ENCODE assay signal across 11 cellular contexts in the genomic region with DNA sequence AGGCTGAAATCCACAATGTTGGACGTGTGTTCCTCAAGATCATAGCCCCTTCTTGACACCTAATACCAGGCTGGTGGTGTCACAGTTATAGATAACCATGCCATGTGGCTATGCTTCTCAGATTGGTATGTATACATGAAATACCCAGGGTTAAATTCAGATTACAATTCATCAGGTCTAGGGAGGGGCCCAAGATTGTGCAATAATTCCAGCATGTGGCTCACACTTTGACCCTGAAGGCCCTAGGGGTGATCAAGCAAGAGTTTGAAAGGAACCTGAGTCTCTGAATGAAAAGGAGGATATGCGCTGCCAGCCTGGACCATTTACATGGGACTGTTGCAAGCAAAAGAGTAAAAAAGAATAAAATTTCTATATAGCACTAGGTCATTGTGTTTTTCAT. TPM values are rescaled to one million over a fixed set of nuclear protein-coding genes. Genes with fewer than 3 reads are reported as not detected.
"Had no signal": no experiment of that assay in that cellular context is flagged by ENCODE, and none has a peak within 500 bp of the region (broad histone marks: within the 10 kb centered on the region; RNA-seq: fewer than 3 reads in every experiment).

No MANE protein-coding gene starts in this region.

- H3K4me1 ChIP-seq: HAP-1 had no signal

- H3K4me2 ChIP-seq: KMS-11 had no signal

- DNase-seq: GM23248, GOT3, H7, HFFc6, KBM-7 had no signal

- H3K9me3 ChIP-seq: HAP-1 had no signal

- H3K4me3 ChIP-seq: GM23248, HAP-1 had no signal

- H3K36me3 ChIP-seq: HAP-1 had no signal

- H2AFZ ChIP-seq: GM23248 had no signal

- H3K9ac ChIP-seq: GM23248, KMS-11 had no signal

- H3K27ac ChIP-seq: GM23248, HL-60, KMS-11 had no signal

- ATAC-seq: HCT116 had no signal

RNA-seq across cellular contexts. Expression of a gene that starts 7.4 kb away (rescaled TPM):
- total RNA-seq: GM23248, H7, HFFc6 had no signal
- polyA plus RNA-seq: GM23248 had no signal

RNA-seq across cellular contexts. Expression of a gene that starts 21.2 kb away (rescaled TPM):
- total RNA-seq: GM23248, H4, H7, HFFc6, HT1080 had no signal
- polyA plus RNA-seq: GM23248 had no signal

RNA-seq across cellular contexts. Expression of a gene that starts 34.5 kb away (rescaled TPM):
- total RNA-seq: GM23248, H4, H7, HFFc6, HT1080 had no signal
- polyA plus RNA-seq: GM23248 had no signal
